ENCODE assay signal across 3 cellular contexts in the genomic region with DNA sequence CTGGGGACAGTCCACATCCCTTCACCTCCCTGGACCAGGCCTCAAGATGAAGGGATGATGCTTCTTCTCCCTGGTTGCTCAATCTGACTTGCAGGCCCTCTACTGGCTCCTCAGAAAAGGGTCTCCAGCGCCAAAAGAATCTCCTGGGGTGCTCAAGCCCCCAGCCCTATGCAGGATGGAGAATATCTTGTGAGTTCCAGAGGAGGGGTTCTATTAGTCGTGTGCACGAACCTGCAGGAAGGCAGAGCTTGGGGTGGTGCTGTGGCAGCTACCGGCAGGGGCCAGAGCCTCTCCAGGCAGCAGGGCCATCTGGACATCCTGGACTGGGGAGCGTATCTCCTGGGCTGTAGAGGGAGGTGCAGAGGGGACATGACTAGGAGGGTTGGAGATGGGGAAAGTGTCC.
TF ChIP-seq lines count a peak whose summit lies in the region.

No MANE protein-coding gene starts in this region.

TF ChIP-seq in SK-N-SH, 30 proteins besides CTCF, POLR2A, EP300 and RAD21 (continued from another document and continues in another):
- TF ChIP-seq ZBTB33 (IDR thresholded peaks at IDR 0.05; ENCODE audit: borderline replicate concordance, low read depth) = no peak
- TF ChIP-seq USF1 (IDR thresholded peaks at IDR 0.05; ENCODE audit: borderline replicate concordance, low read depth) = no peak
- TF ChIP-seq RFX5 (IDR thresholded peaks at IDR 0.05; ENCODE audit: low read length) = no peak
- no peak for TF ChIP-seq POLR2AphosphoS5 (IDR thresholded peaks at IDR 0.05; ENCODE audit: low read depth, low read length)
- TF ChIP-seq MXI1 (IDR thresholded peaks at IDR 0.05; ENCODE audit: low read depth, low read length) = no peak
- no peak for TF ChIP-seq IRF3 (IDR thresholded peaks at IDR 0.05; ENCODE audit: low read depth, low read length)
- no peak for TF ChIP-seq FOSL2 (IDR thresholded peaks at IDR 0.05; ENCODE audit: borderline replicate concordance, low read depth)
- TF ChIP-seq MEF2A (IDR thresholded peaks at IDR 0.05; ENCODE audit: borderline replicate concordance, low read depth) = no peak
- TF ChIP-seq FOXJ3 (CRISPR knock-in tag; IDR thresholded peaks at IDR 0.05) = no peak
- no peak for TF ChIP-seq GATA2 (CRISPR knock-in tag; IDR thresholded peaks at IDR 0.05)
- TF ChIP-seq TAF1 (IDR thresholded peaks at IDR 0.05; ENCODE audit: borderline replicate concordance, low read depth, low read length) = no peak
- no peak for TF ChIP-seq JUND (IDR thresholded peaks at IDR 0.05)
- TF ChIP-seq SIN3A (IDR thresholded peaks at IDR 0.05; ENCODE audit: borderline replicate concordance, low read depth, low read length) = no peak
- TF ChIP-seq, protein P1, sequence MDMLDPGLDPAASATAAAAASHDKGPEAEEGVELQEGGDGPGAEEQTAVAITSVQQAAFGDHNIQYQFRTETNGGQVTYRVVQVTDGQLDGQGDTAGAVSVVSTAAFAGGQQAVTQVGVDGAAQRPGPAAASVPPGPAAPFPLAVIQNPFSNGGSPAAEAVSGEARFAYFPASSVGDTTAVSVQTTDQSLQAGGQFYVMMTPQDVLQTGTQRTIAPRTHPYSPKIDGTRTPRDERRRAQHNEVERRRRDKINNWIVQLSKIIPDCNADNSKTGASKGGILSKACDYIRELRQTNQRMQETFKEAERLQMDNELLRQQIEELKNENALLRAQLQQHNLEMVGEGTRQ (IDR thresholded peaks at IDR 0.05; ENCODE audit: borderline replicate concordance, low read depth, low read length) = no peak
- no peak for TF ChIP-seq TEAD4 (IDR thresholded peaks at IDR 0.05; ENCODE audit: borderline replicate concordance, insufficient read depth)

TF ChIP-seq in SK-N-SH treated with all-trans-retinoic acid at 6 μM for 48 hours, 23 proteins besides CTCF, POLR2A, EP300 and RAD21 (continued from another document):
- TF ChIP-seq POU6F1 (CRISPR knock-in tag; IDR thresholded peaks at IDR 0.05; ENCODE audit: borderline replicate concordance, low read depth) (no peak), ZC3H10 (CRISPR knock-in tag; IDR thresholded peaks at IDR 0.05) (no peak), CSDC2 (CRISPR knock-in tag; IDR thresholded peaks at IDR 0.05) (no peak), ARNTL (CRISPR knock-in tag; IDR thresholded peaks at IDR 0.05; ENCODE audit: borderline replicate concordance, low read depth) (no peak), SNAI2 (CRISPR knock-in tag; IDR thresholded peaks at IDR 0.05) (no peak), TCF4 (CRISPR knock-in tag; IDR thresholded peaks at IDR 0.05; ENCODE audit: borderline replicate concordance) (no peak)
- TF ChIP-seq, protein P2, sequence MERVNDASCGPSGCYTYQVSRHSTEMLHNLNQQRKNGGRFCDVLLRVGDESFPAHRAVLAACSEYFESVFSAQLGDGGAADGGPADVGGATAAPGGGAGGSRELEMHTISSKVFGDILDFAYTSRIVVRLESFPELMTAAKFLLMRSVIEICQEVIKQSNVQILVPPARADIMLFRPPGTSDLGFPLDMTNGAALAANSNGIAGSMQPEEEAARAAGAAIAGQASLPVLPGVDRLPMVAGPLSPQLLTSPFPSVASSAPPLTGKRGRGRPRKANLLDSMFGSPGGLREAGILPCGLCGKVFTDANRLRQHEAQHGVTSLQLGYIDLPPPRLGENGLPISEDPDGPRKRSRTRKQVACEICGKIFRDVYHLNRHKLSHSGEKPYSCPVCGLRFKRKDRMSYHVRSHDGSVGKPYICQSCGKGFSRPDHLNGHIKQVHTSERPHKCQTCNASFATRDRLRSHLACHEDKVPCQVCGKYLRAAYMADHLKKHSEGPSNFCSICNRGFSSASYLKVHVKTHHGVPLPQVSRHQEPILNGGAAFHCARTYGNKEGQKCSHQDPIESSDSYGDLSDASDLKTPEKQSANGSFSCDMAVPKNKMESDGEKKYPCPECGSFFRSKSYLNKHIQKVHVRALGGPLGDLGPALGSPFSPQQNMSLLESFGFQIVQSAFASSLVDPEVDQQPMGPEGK (CRISPR knock-in tag; IDR thresholded peaks at IDR 0.05; ENCODE audit: borderline replicate concordance) = no peak
TF ChIP-seq in SK-N-SH treated with all-trans-retinoic acid at 6 μM for 48 hours: peak in this region for 0.

TF ChIP-seq in WTC11, 78 proteins besides CTCF, POLR2A, EP300 and RAD21 (continued from another document):
- TF ChIP-seq E2F1 (CRISPR knock-in tag; IDR thresholded peaks at IDR 0.05) = no peak
- TF ChIP-seq, protein P3, sequence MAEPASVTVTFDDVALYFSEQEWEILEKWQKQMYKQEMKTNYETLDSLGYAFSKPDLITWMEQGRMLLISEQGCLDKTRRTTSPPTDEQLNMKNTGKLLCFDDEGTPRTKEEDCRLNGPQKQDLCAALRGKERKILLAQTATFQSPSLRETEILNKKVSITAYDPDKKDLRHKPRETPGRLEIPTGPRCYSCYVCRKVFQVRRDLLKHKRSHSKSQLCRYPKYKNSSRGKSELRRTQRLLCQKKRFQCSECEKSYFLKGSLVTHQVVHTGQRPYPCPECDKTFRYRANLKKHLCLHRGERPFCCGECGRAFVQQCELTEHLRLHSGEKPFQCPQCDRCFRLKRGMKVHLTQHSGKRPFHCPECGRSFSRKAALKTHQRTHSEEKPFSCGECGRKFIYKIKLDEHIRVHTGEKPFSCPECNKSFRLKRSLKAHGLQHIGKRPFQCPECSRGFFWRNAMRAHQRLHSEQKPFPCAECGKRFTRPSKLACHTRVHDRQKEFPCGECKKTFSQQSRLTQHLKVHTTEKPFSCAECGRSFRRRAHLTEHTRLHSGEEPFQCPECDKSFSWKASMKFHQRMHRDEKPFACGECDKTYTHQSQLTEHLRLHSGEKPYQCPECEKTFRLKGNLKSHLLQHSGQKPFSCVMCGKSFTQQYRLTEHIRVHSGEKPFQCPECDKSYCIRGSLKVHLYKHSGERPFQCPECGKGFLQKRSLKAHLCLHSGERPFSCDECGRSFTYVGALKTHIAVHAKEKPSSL (CRISPR knock-in tag; conservative IDR thresholded peaks at IDR 0.05) = no peak
- TF ChIP-seq, protein P4, sequence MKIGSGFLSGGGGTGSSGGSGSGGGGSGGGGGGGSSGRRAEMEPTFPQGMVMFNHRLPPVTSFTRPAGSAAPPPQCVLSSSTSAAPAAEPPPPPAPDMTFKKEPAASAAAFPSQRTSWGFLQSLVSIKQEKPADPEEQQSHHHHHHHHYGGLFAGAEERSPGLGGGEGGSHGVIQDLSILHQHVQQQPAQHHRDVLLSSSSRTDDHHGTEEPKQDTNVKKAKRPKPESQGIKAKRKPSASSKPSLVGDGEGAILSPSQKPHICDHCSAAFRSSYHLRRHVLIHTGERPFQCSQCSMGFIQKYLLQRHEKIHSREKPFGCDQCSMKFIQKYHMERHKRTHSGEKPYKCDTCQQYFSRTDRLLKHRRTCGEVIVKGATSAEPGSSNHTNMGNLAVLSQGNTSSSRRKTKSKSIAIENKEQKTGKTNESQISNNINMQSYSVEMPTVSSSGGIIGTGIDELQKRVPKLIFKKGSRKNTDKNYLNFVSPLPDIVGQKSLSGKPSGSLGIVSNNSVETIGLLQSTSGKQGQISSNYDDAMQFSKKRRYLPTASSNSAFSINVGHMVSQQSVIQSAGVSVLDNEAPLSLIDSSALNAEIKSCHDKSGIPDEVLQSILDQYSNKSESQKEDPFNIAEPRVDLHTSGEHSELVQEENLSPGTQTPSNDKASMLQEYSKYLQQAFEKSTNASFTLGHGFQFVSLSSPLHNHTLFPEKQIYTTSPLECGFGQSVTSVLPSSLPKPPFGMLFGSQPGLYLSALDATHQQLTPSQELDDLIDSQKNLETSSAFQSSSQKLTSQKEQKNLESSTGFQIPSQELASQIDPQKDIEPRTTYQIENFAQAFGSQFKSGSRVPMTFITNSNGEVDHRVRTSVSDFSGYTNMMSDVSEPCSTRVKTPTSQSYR (CRISPR knock-in tag; IDR thresholded peaks at IDR 0.05) = no peak
- TF ChIP-seq TP53 (CRISPR knock-in tag; IDR thresholded peaks at IDR 0.05) = no peak
- TF ChIP-seq, protein P5, sequence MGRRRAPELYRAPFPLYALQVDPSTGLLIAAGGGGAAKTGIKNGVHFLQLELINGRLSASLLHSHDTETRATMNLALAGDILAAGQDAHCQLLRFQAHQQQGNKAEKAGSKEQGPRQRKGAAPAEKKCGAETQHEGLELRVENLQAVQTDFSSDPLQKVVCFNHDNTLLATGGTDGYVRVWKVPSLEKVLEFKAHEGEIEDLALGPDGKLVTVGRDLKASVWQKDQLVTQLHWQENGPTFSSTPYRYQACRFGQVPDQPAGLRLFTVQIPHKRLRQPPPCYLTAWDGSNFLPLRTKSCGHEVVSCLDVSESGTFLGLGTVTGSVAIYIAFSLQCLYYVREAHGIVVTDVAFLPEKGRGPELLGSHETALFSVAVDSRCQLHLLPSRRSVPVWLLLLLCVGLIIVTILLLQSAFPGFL (CRISPR knock-in tag; IDR thresholded peaks at IDR 0.05; ENCODE audit: borderline replicate concordance) = no peak
- no peak for TF ChIP-seq NR1H2 (CRISPR knock-in tag; IDR thresholded peaks at IDR 0.05)
- TF ChIP-seq TEAD1 (CRISPR knock-in tag; IDR thresholded peaks at IDR 0.05) = no peak
- TF ChIP-seq HMGXB4 (CRISPR knock-in tag; IDR thresholded peaks at IDR 0.05) = no peak
- no peak for TF ChIP-seq EMX1 (CRISPR knock-in tag; IDR thresholded peaks at IDR 0.05)
- no peak for TF ChIP-seq AFF4 (CRISPR knock-in tag; IDR thresholded peaks at IDR 0.05; ENCODE audit: borderline replicate concordance)
- TF ChIP-seq CDX4 (CRISPR knock-in tag; IDR thresholded peaks at IDR 0.05; ENCODE audit: borderline replicate concordance) = no peak
- no peak for TF ChIP-seq ZNF121 (CRISPR knock-in tag; IDR thresholded peaks at IDR 0.05)
- no peak for TF ChIP-seq IRF1 (CRISPR knock-in tag; IDR thresholded peaks at IDR 0.05)
- no peak for TF ChIP-seq PRRX2 (CRISPR knock-in tag; IDR thresholded peaks at IDR 0.05)
- TF ChIP-seq ZBTB21 (CRISPR knock-in tag; IDR thresholded peaks at IDR 0.05; ENCODE audit: borderline replicate concordance) = no peak
- no peak for TF ChIP-seq NR2C2 (CRISPR knock-in tag; IDR thresholded peaks at IDR 0.05)
- no peak for TF ChIP-seq ZNF416 (CRISPR knock-in tag; IDR thresholded peaks at IDR 0.05)
